In the genomic region with DNA sequence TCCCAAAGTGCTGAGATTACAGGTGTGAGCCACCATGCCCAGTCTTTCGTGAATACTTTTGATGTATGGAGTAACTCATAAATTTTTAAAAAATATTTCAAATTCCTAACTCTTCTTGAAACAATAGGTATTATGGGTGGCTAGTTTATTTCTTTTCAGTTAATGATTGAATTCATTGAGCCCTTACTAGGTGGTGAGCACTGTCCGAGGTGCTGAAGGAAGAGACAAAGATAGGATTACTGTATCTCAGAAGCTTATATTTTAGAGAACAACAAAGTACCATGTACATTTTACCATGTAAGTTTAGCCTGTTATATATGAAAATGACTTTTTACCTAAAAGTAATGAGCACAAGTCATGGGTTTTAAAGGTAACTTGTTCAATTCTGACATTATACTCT, we compare ENCODE assay signal across 21 cellular contexts.
DNase-seq lines count a peak whose midpoint lies in the region; ATAC-seq and TF ChIP-seq lines count a peak whose summit lies in the region.
"Had no signal": no experiment of that assay in that cellular context is flagged by ENCODE, and none has a peak within 500 bp of the region (broad histone marks: within the 10 kb centered on the region; RNA-seq: fewer than 3 reads in every experiment).

No MANE protein-coding gene starts in this region.

- H3K4me1 Mint-ChIP-seq in CD14-positive monocyte, result no peaks in the 10 kb centered on the region
- no peaks in the 10 kb centered on the region for H3K4me1 Mint-ChIP-seq in T-helper 17 cell

- no peak overlapping the region for H3K27ac ChIP-seq in A673 (ENCODE audit: low read depth, low read length, poor library complexity, severe bottlenecking)
- H3K27ac ChIP-seq: right atrium auricular region, upper lobe of right lung had no signal

- H3K27ac Mint-ChIP-seq in CD14-positive monocyte (no peak overlapping the region), T-helper 17 cell (no peak overlapping the region)
- H3K27ac Mint-ChIP-seq: activated CD4-positive, alpha-beta memory T cell treated with anti-CD3 and anti-CD28 coated beads for 36 hours had no signal

- no peaks in the 10 kb centered on the region for H3K36me3 ChIP-seq in A673 (ENCODE audit: insufficient read depth, low read length, poor library complexity, severe bottlenecking)
- H3K36me3 ChIP-seq: right atrium auricular region, upper lobe of right lung had no signal

- BruUV-seq in A673 (replicated peaks; lab: Mats Ljungman, UMichigan), result no TSS peak

- no peak overlapping the region for H3K4me3 ChIP-seq in A673 (ENCODE audit: low read depth, low read length, poor library complexity, severe bottlenecking)
- no peak overlapping the region for H3K4me3 ChIP-seq in GM12865 (ENCODE audit: low read depth, low read length)
- no peak overlapping the region for H3K4me3 ChIP-seq in NB4 (ENCODE audit: low read depth, low read length)
- H3K4me3 ChIP-seq: right atrium auricular region, upper lobe of right lung had no signal

- intact Hi-C loops in A673 (cut with micrococcal nuclease; ENCODE audit: unreplicated experiment), result no loop called here
- intact Hi-C loops in CD14-positive monocyte (cut with micrococcal nuclease), result no loop called here

- H3K27me3 ChIP-seq in A673 (replicated peaks; ENCODE audit: insufficient read depth, low read depth, low read length, poor library complexity), result no peaks in the 10 kb centered on the region
- H3K27me3 ChIP-seq: right atrium auricular region, upper lobe of right lung had no signal

- no peaks in the 10 kb centered on the region for H3K36me3 Mint-ChIP-seq in CD14-positive monocyte
- no peaks in the 10 kb centered on the region for H3K36me3 Mint-ChIP-seq in T-helper 17 cell (ENCODE audit: low read depth)
- H3K36me3 Mint-ChIP-seq: activated CD4-positive, alpha-beta memory T cell treated with anti-CD3 and anti-CD28 coated beads for 36 hours had no signal

- H3K9me3 ChIP-seq in A673 (ENCODE audit: low read depth, low read length, poor library complexity, severe bottlenecking) (no peaks in the 10 kb centered on the region), T-helper 17 cell (ENCODE audit: control insufficient read depth, low read length, poor library complexity, severe bottlenecking) (no peaks in the 10 kb centered on the region)
- H3K9me3 ChIP-seq: right atrium auricular region, upper lobe of right lung had no signal

- no peak for ATAC-seq in GM21423 (IDR thresholded peaks at IDR 0.05; ENCODE audit: unreplicated experiment)
- ATAC-seq in T-helper 17 cell, result no peak
- ATAC-seq: upper lobe of right lung had no signal

- CTCF ChIA-PET in A673 (lab: Charles Lee), result no interaction called here

- TF ChIP-seq POLR2A in NB4 (IDR thresholded peaks at IDR 0.05; ENCODE audit: extremely low read depth, insufficient read length), result no peak

- POLR2A ChIA-PET in A673 (lab: Charles Lee; ENCODE audit: low non-redundant PET), result no interaction called here

- no peaks in the 10 kb centered on the region for H3K4me1 ChIP-seq in A673 (ENCODE audit: insufficient read depth, low read length, poor library complexity, severe bottlenecking)
- H3K4me1 ChIP-seq: right atrium auricular region, upper lobe of right lung had no signal

- no peak overlapping the region for H3K4me3 Mint-ChIP-seq in CD14-positive monocyte
- no peak overlapping the region for H3K4me3 Mint-ChIP-seq in T-helper 17 cell
- H3K4me3 Mint-ChIP-seq: activated CD4-positive, alpha-beta memory T cell treated with anti-CD3 and anti-CD28 coated beads for 36 hours had no signal

- H3K9me3 Mint-ChIP-seq in CD14-positive monocyte, result peaks cover 0 to 5% (median 2%) of the 10 kb centered on the region in 7 donors
- H3K9me3 Mint-ChIP-seq: activated CD4-positive, alpha-beta memory T cell treated with anti-CD3 and anti-CD28 coated beads for 36 hours had no signal

- DNase-seq in A673 (ENCODE audit: low spot score) (peak; percentile 1), GM12865 (ENCODE audit: low read depth) (peak; percentile 1), NB4 (ENCODE audit: low read depth) (peak; percentile 27), astrocyte of the hippocampus (ENCODE audit: low read depth, low spot score) (peak; percentile 5), CD14-positive monocyte (ENCODE audit: low spot score) (no peak), NCI-H82 (lab: John Stamatoyannopoulos, UW) (no peak), T-helper 17 cell (no peak)
- DNase-seq: activated CD4-positive, alpha-beta memory T cell treated with anti-CD3 and anti-CD28 coated beads for 36 hours; activated naive CD4-positive, alpha-beta T cell; activated T-cell treated with anti-CD3 and anti-CD28 coated beads, Interleukin-2, amount 50 U/mL, for 1 hour; aorta; central memory CD4-positive, alpha-beta T cell; DMS79 treated with DMSO at 0.1 percent for 48 hours; mammary epithelial cell; NCI-H1048; NCI-H187 treated with DMSO at 0.1 percent for 48 hours; NCI-H345; SW 1271; upper lobe of right lung had no signal

- H3K27me3 Mint-ChIP-seq in CD14-positive monocyte (ENCODE audit: low read depth in 3 of 3) (peaks cover 0 to 2% (median 0%) of the 10 kb centered on the region in 3 donors), T-helper 17 cell (peaks cover 16% of the 10 kb centered on the region)

- TF ChIP-seq CTCF in A673 (conservative IDR thresholded peaks at IDR 0.05; ENCODE audit: low read depth, low read length) (no peak), GM12865 (IDR thresholded peaks at IDR 0.05; ENCODE audit: insufficient read depth, low read depth, low read length, missing control alignments) (no peak), NB4 (IDR thresholded peaks at IDR 0.05; ENCODE audit: low read depth, low read length) (no peak), CD14-positive monocyte (IDR thresholded peaks at IDR 0.05) (no peak)

Comparison
In these comparisons a context has a peak if more than half of its experiments do, and no peak if none do; other contexts are left out.
1. DNase-seq: peak in A673 (single experiment), GM12865 (single experiment), NB4 (single experiment) and astrocyte of the hippocampus (single experiment); none in CD14-positive monocyte (single experiment), NCI-H82 (single experiment) and T-helper 17 cell (0 of 3).